Comparison of ENCODE assay signal across 8 cellular contexts in genomic region chr3:138114988-138115971, GRCh38. TPM values are rescaled to one million over a fixed set of nuclear protein-coding genes. Genes with fewer than 3 reads are reported as not detected.
DNase-seq lines count a peak whose midpoint lies in the region; ATAC-seq and TF ChIP-seq lines count a peak whose summit lies in the region.

Gene DZIP1L, minus strand, starts transcription at chr3:138115608. Its CDS starts 11,637 bp downstream, at chr3:138103971.

- ATAC-seq in GM18505 (IDR thresholded peaks at IDR 0.05; ENCODE audit: unreplicated experiment): peak; percentile 72
- peak; percentile 76 for ATAC-seq in HG03064 (IDR thresholded peaks at IDR 0.05; ENCODE audit: low read depth, unreplicated experiment)
- ATAC-seq in activated CD8-positive, alpha-beta memory T cell treated with anti-CD3 and anti-CD28 coated beads, Interleukin-2, amount 10 ng/mL, durations not matched to agents 7 days and 5 days: peak; percentile 96

- H3K36me3 ChIP-seq in fibroblast of lung (ENCODE audit: control insufficient read depth, insufficient read depth, low read length): peaks cover 9% of the 10 kb centered on the region
- H3K36me3 ChIP-seq in muscle layer of colon (ENCODE audit: insufficient read depth, low read length): peaks cover 7% of the 10 kb centered on the region
- no peaks in the 10 kb centered on the region for H3K36me3 ChIP-seq in thyroid gland

- H3K4me1 ChIP-seq in fibroblast of lung (ENCODE audit: control insufficient read depth, extremely low read depth, insufficient read depth, low read length): peaks cover 5% of the 10 kb centered on the region
- peaks cover 19% of the 10 kb centered on the region for H3K4me1 ChIP-seq in muscle layer of colon (ENCODE audit: insufficient read depth, low read length)
- peaks cover 25 to 32% of the 10 kb centered on the region in 2 donors for H3K4me1 ChIP-seq in thyroid gland

- H3K4me3 ChIP-seq in fibroblast of lung (replicated peaks in 1 of 4; ENCODE audit: control extremely low read depth in 1 of 4, insufficient read depth in 1 of 4, low read depth in 3 of 4, low read length in 4 of 4) (peak within 1 kb of the TSS; percentile 56 to 89 (median 81)), muscle layer of colon (ENCODE audit: low read depth in 1 of 2, low read length in 2 of 2) (peak within 1 kb of the TSS; percentile 89 to 92), thyroid gland (replicated peaks in 1 of 3) (peak within 1 kb of the TSS; percentile 57 to 70 (median 70))

- peak within 1 kb of the TSS; percentile 71 for H3K4me3 Mint-ChIP-seq in activated CD8-positive, alpha-beta memory T cell treated with anti-CD3 and anti-CD28 coated beads, Interleukin-2, amount 10 ng/mL, durations not matched to agents 7 days and 5 days

- peak; percentile 75 for DNase-seq in AG08395 (ENCODE audit: low spot score)
- peak; percentile 43 for DNase-seq in NCI-H446 treated with DMSO at 0.1 percent for 48 hours (lab: John Stamatoyannopoulos, UW)
- peak; percentile 46 for DNase-seq in activated CD8-positive, alpha-beta memory T cell treated with anti-CD3 and anti-CD28 coated beads, Interleukin-2, amount 10 ng/mL, durations not matched to agents 7 days and 5 days
- DNase-seq in fibroblast of lung (ENCODE audit: low read depth in 2 of 2): peak; percentile 64 to 79
- DNase-seq in thyroid gland: peak; percentile 71 to 74

- H3K79me2 ChIP-seq in fibroblast of lung (ENCODE audit: control insufficient read depth, insufficient read depth, low read length): peaks cover 34% of the 10 kb centered on the region

- intact Hi-C loops in thyroid gland (cut with DNase I): no loop called here

- CTCF ChIA-PET in activated CD8-positive, alpha-beta memory T cell treated with anti-CD3 and anti-CD28 coated beads, Interleukin-2, amount 10 ng/mL, durations not matched to agents 7 days and 5 days (lab: Charles Lee): interaction anchor here (0.7 to 1.5 kb wide), 3 partner anchors 10 to 173 kb away, joined by 3 to 5 read pairs (median 5); no protein-coding TSS in a partner anchor

- H3K27me3 Mint-ChIP-seq in activated CD8-positive, alpha-beta memory T cell treated with anti-CD3 and anti-CD28 coated beads, Interleukin-2, amount 10 ng/mL, durations not matched to agents 7 days and 5 days: peaks cover 64% of the 10 kb centered on the region

- peaks cover 6% of the 10 kb centered on the region for H3K4me1 Mint-ChIP-seq in activated CD8-positive, alpha-beta memory T cell treated with anti-CD3 and anti-CD28 coated beads, Interleukin-2, amount 10 ng/mL, durations not matched to agents 7 days and 5 days

- H3K9me3 ChIP-seq in fibroblast of lung (ENCODE audit: control insufficient read depth, insufficient read depth, low read depth, low read length): no peaks in the 10 kb centered on the region
- no peaks in the 10 kb centered on the region for H3K9me3 ChIP-seq in muscle layer of colon (ENCODE audit: low read length)
- H3K9me3 ChIP-seq in thyroid gland: no peaks in the 10 kb centered on the region

- H3K27me3 ChIP-seq in fibroblast of lung (ENCODE audit: control insufficient read depth, insufficient read depth, low read length) (no peaks in the 10 kb centered on the region), muscle layer of colon (ENCODE audit: control insufficient read depth in 1 of 2, insufficient read depth in 2 of 2, low read length in 2 of 2) (no peaks in the 10 kb centered on the region), thyroid gland (no peaks in the 10 kb centered on the region)

- H3K9me3 Mint-ChIP-seq in activated CD8-positive, alpha-beta memory T cell treated with anti-CD3 and anti-CD28 coated beads, Interleukin-2, amount 10 ng/mL, durations not matched to agents 7 days and 5 days (ENCODE audit: low read depth): no peaks in the 10 kb centered on the region

- TF ChIP-seq POLR2A in GM18505 (IDR thresholded peaks at IDR 0.05; ENCODE audit: borderline replicate concordance, extremely low read depth, insufficient read depth, insufficient read length): no peak
- TF ChIP-seq POLR2A in thyroid gland (IDR thresholded peaks at IDR 0.05): peak in 1 of 2 donors; percentile 42

- peak within 1 kb of the TSS; percentile 87 for H2AFZ ChIP-seq in fibroblast of lung (ENCODE audit: low read length)

- no peak within 1 kb of the TSS for H3K27ac Mint-ChIP-seq in activated CD8-positive, alpha-beta memory T cell treated with anti-CD3 and anti-CD28 coated beads, Interleukin-2, amount 10 ng/mL, durations not matched to agents 7 days and 5 days

- no peaks in the 10 kb centered on the region for H3K36me3 Mint-ChIP-seq in activated CD8-positive, alpha-beta memory T cell treated with anti-CD3 and anti-CD28 coated beads, Interleukin-2, amount 10 ng/mL, durations not matched to agents 7 days and 5 days

- H3K9ac ChIP-seq in fibroblast of lung (ENCODE audit: insufficient read depth, low read length): peak within 1 kb of the TSS; percentile 88
- peak within 1 kb of the TSS; percentile 85 for H3K9ac ChIP-seq in muscle layer of colon (ENCODE audit: low read length)

- no peaks in the 10 kb centered on the region for H4K20me1 ChIP-seq in fibroblast of lung (ENCODE audit: control insufficient read depth, extremely low read depth, insufficient read depth, low read length)

- TF ChIP-seq CTCF in fibroblast of lung (conservative IDR thresholded peaks at IDR 0.05 in 1 of 2, IDR thresholded peaks at IDR 0.05 in 1 of 2; ENCODE audit: low read depth in 1 of 2, low read length in 2 of 2) (peak in 1 of 2 donors; percentile 19), thyroid gland (IDR thresholded peaks at IDR 0.05) (peak in 4 of 6 experiments; percentile 45 to 73 (median 53))

- WGBS in thyroid gland, 2 donors: 2 to 3% methylated on average over 17 to 27 of the region's 86 CpGs

- H3K27ac ChIP-seq in fibroblast of lung (ENCODE audit: insufficient read depth, low read length) (peak within 1 kb of the TSS; percentile 87), muscle layer of colon (ENCODE audit: low read depth, low read length) (peak within 1 kb of the TSS; percentile 81), thyroid gland (peak within 1 kb of the TSS; percentile 54 to 85 (median 73))

- peak within 1 kb of the TSS; percentile 95 for H3K4me2 ChIP-seq in fibroblast of lung (ENCODE audit: extremely low read depth, insufficient read depth, low read length)

RNA-seq across cellular contexts. Expression of gene DZIP1L, which starts in this region (rescaled TPM):
- under 1 TPM; 0.38 to 0.56 TPM for total RNA-seq in activated CD8-positive, alpha-beta memory T cell treated with anti-CD3 and anti-CD28 coated beads, Interleukin-2, amount 10 ng/mL, durations not matched to agents 7 days and 5 days
- 16.9 and 22.6 TPM in 2 replicates for total RNA-seq in fibroblast of lung
- 5.2 and 8.9 TPM in 2 replicates for polyA plus RNA-seq in fibroblast of lung
- polyA plus RNA-seq in fibroblast of lung (2012): 5.3 and 8.2 TPM in 2 replicates
- polyA minus RNA-seq in fibroblast of lung (ENCODE audit: low replicate concordance): 11.9 and 28.9 TPM in 2 replicates
- total RNA-seq in thyroid gland: 10 to 100 TPM; 12.7 to 23.0 (median 17.2) TPM

Comparison
In these comparisons a context has a peak if more than half of its experiments do, and no peak if none do; other contexts are left out.
1. Peak in every context shown above with its lines: DNase-seq, ATAC-seq, H3K4me3 ChIP-seq and H3K27ac ChIP-seq.
2. RNA of gene DZIP1L (total RNA-seq): 16.9 to 22.6 TPM in fibroblast of lung and 12.7 to 23.0 TPM in thyroid gland; 0.38 to 0.56 TPM in activated CD8-positive, alpha-beta memory T cell treated with anti-CD3 and anti-CD28 coated beads, Interleukin-2, amount 10 ng/mL, durations not matched to agents 7 days and 5 days; every median in the first group is over 4 times any median in the second.
3. Peak in DNase-seq and ATAC-seq in activated CD8-positive, alpha-beta memory T cell treated with anti-CD3 and anti-CD28 coated beads, Interleukin-2, amount 10 ng/mL, durations not matched to agents 7 days and 5 days; RNA of the gene not detected or under 1 TPM.